16 cellular contexts compared by ENCODE assay signal in the genomic region with DNA sequence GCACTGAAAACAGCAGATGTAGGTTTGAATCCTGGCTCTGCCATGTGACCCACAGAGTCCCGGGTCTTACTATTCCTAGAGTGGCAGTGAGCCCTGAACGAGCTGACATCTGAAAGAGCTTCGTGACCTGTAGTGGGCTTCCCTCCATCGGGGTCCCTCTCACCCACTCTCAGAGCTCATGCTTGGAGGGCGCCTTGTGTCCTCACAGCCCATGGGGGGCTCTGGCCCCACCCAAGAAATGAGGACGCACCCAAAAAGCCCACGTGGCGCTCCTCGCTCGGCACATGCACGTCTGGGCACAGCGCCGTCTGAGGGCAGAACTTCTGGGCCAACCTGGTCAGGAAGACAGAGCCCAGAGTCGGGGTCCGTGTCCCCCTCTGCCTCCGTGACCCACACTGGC. TPM values are rescaled to one million over a fixed set of nuclear protein-coding genes. Genes with fewer than 3 reads are reported as not detected.
DNase-seq lines count a peak whose midpoint lies in the region; ATAC-seq and TF ChIP-seq lines count a peak whose summit lies in the region.
"Had no signal": no experiment of that assay in that cellular context is flagged by ENCODE, and none has a peak within 500 bp of the region (broad histone marks: within the 10 kb centered on the region; RNA-seq: fewer than 3 reads in every experiment).

No MANE protein-coding gene starts in this region.

- no peak for TF ChIP-seq POLR2A in vagina (IDR thresholded peaks at IDR 0.05)

- peak in 2 of 8 donors; percentile 3 to 8 for ATAC-seq in heart right ventricle
- ATAC-seq in activated naive CD8-positive, alpha-beta T cell treated with anti-CD3 and anti-CD28 coated beads, Interleukin-2, amount 10 ng/mL, durations not matched to agents 7 days and 5 days (ENCODE audit: low read depth), result no peak
- no peak for ATAC-seq in naive thymus-derived CD8-positive, alpha-beta T cell

- peaks cover 42% of the 10 kb centered on the region for H3K36me3 Mint-ChIP-seq in activated naive CD8-positive, alpha-beta T cell treated with anti-CD3 and anti-CD28 coated beads, Interleukin-2, amount 10 ng/mL, durations not matched to agents 7 days and 5 days
- peaks cover 10 to 70% (median 29%) of the 10 kb centered on the region in 3 donors for H3K36me3 Mint-ChIP-seq in naive thymus-derived CD8-positive, alpha-beta T cell

- POLR2A ChIA-PET in activated naive CD8-positive, alpha-beta T cell treated with anti-CD3 and anti-CD28 coated beads, Interleukin-2, amount 10 ng/mL, durations not matched to agents 7 days and 5 days (lab: Charles Lee), result interaction anchor here (0.7 to 11.0 kb wide), 9 partner anchors 11 to 192 kb away, joined by 3 to 73 read pairs (median 4); a partner anchor contains a TSS
- POLR2A ChIA-PET in naive thymus-derived CD8-positive, alpha-beta T cell (lab: Charles Lee), result interaction anchor here (0.6 to 33.2 kb wide), 7 partner anchors 11 to 190 kb away, joined by 3 to 697 read pairs (median 45); a partner anchor contains a TSS

- 67 to 73% methylated on average over 16 of the region's 16 CpGs for WGBS in heart right ventricle, 2 donors

- H3K4me1 ChIP-seq in heart right ventricle (peaks cover 25 to 91% (median 75%) of the 10 kb centered on the region in 9 donors), right atrium auricular region (peaks cover 0 to 36% of the 10 kb centered on the region in 2 donors), vagina (peaks cover 45% of the 10 kb centered on the region)

- H3K4me3 ChIP-seq in heart right ventricle, result no peak overlapping the region
- H3K4me3 ChIP-seq in right atrium auricular region, result no peak overlapping the region
- H3K4me3 ChIP-seq in vagina, result no peak overlapping the region
- H3K4me3 ChIP-seq: suprapubic skin had no signal

- intact Hi-C loops in heart right ventricle (cut with DNase I) (no loop called here), vagina (cut with DNase I) (loop anchor here (5.0 kb wide), 1 partner anchor 152 kb away; no protein-coding TSS in a partner anchor)

- DNase-seq in heart right ventricle, result no peak
- no peak for DNase-seq in right atrium auricular region (ENCODE audit: low spot score)
- DNase-seq in activated naive CD8-positive, alpha-beta T cell treated with anti-CD3 and anti-CD28 coated beads, Interleukin-2, amount 10 ng/mL, durations not matched to agents 7 days and 5 days, result no peak
- DNase-seq in naive thymus-derived CD8-positive, alpha-beta T cell, result no peak
- no peak for DNase-seq in vagina (ENCODE audit: extremely low spot score in 2 of 2)
- no peak for DNase-seq in NCI-H1930 (lab: John Stamatoyannopoulos, UW)
- no peak for DNase-seq in pons (ENCODE audit: low spot score)
- no peak for DNase-seq in activated effector memory CD4-positive, alpha-beta T cell treated with anti-CD3 and anti-CD28 coated beads, Interleukin-2, amount 50 U/mL, for 16 hours
- DNase-seq: activated naive CD4-positive, alpha-beta T cell treated with anti-CD3 and anti-CD28 coated beads, Interleukin-2, amount 50 U/mL, for 16 hours; cerebellar nuclear complex; NCI-H1436 treated with DMSO at 0.1 percent for 48 hours; NCI-H446 treated with DMSO at 0.1 percent for 48 hours; OCI-M1; stimulated activated CD4-positive, alpha-beta T cell treated with anti-CD3 and anti-CD28 coated beads, Interleukin-12 subunit alpha, Interleukin-12 subunit beta, amount 100 ng/mL, for 4 hours had no signal

- peak overlapping the region; percentile 20 for H3K4me3 Mint-ChIP-seq in activated naive CD8-positive, alpha-beta T cell treated with anti-CD3 and anti-CD28 coated beads, Interleukin-2, amount 10 ng/mL, durations not matched to agents 7 days and 5 days
- H3K4me3 Mint-ChIP-seq in naive thymus-derived CD8-positive, alpha-beta T cell, result peak overlapping the region; percentile 44 to 87 (median 82)

- H3K27me3 ChIP-seq in heart right ventricle (no peaks in the 10 kb centered on the region), right atrium auricular region (no peaks in the 10 kb centered on the region), vagina (no peaks in the 10 kb centered on the region)
- H3K27me3 ChIP-seq: suprapubic skin had no signal

- H3K36me3 ChIP-seq in heart right ventricle (peaks cover 0 to 59% (median 31%) of the 10 kb centered on the region in 9 donors), right atrium auricular region (peaks cover 27% of the 10 kb centered on the region), vagina (peaks cover 0 to 10% of the 10 kb centered on the region in 2 donors)

- H3K4me1 Mint-ChIP-seq in activated naive CD8-positive, alpha-beta T cell treated with anti-CD3 and anti-CD28 coated beads, Interleukin-2, amount 10 ng/mL, durations not matched to agents 7 days and 5 days, result peaks cover 75% of the 10 kb centered on the region
- H3K4me1 Mint-ChIP-seq in naive thymus-derived CD8-positive, alpha-beta T cell, result peaks cover 60 to 97% (median 96%) of the 10 kb centered on the region in 4 donors

- peak overlapping the region; percentile 77 for H3K27ac Mint-ChIP-seq in activated naive CD8-positive, alpha-beta T cell treated with anti-CD3 and anti-CD28 coated beads, Interleukin-2, amount 10 ng/mL, durations not matched to agents 7 days and 5 days
- H3K27ac Mint-ChIP-seq in naive thymus-derived CD8-positive, alpha-beta T cell, result peak overlapping the region; percentile 91 to 98 (median 96)
- H3K27ac Mint-ChIP-seq: progenitor cell of endocrine pancreas had no signal

- no peaks in the 10 kb centered on the region for H3K27me3 Mint-ChIP-seq in activated naive CD8-positive, alpha-beta T cell treated with anti-CD3 and anti-CD28 coated beads, Interleukin-2, amount 10 ng/mL, durations not matched to agents 7 days and 5 days
- H3K27me3 Mint-ChIP-seq in naive thymus-derived CD8-positive, alpha-beta T cell, result no peaks in the 10 kb centered on the region
- H3K27me3 Mint-ChIP-seq: progenitor cell of endocrine pancreas had no signal

- TF ChIP-seq CTCF in heart right ventricle (IDR thresholded peaks at IDR 0.05), result no peak
- no peak for TF ChIP-seq CTCF in right atrium auricular region (IDR thresholded peaks at IDR 0.05)
- no peak for TF ChIP-seq CTCF in vagina (IDR thresholded peaks at IDR 0.05)

- peak overlapping the region in 9 of 10 donors; percentile 28 to 87 (median 60) for H3K27ac ChIP-seq in heart right ventricle
- H3K27ac ChIP-seq in right atrium auricular region, result no peak overlapping the region
- peak overlapping the region; percentile 28 for H3K27ac ChIP-seq in vagina
- H3K27ac ChIP-seq: suprapubic skin had no signal

- H3K9me3 Mint-ChIP-seq in activated naive CD8-positive, alpha-beta T cell treated with anti-CD3 and anti-CD28 coated beads, Interleukin-2, amount 10 ng/mL, durations not matched to agents 7 days and 5 days, result no peaks in the 10 kb centered on the region
- no peaks in the 10 kb centered on the region for H3K9me3 Mint-ChIP-seq in naive thymus-derived CD8-positive, alpha-beta T cell

- H3K9me3 ChIP-seq in heart right ventricle (no peaks in the 10 kb centered on the region), right atrium auricular region (no peaks in the 10 kb centered on the region), vagina (no peaks in the 10 kb centered on the region)
- H3K9me3 ChIP-seq: suprapubic skin had no signal

RNA-seq across cellular contexts. Expression of a gene that starts 23.7 kb away (rescaled TPM):
- 100 to 1,000 TPM; 110 to 204 (median 156) TPM for total RNA-seq in heart right ventricle
- 10 to 100 TPM; 35.9 to 84.8 TPM for polyA plus RNA-seq in heart right ventricle
- 10 to 100 TPM; 18.9 to 54.6 TPM for total RNA-seq in right atrium auricular region
- total RNA-seq in activated naive CD8-positive, alpha-beta T cell treated with anti-CD3 and anti-CD28 coated beads, Interleukin-2, amount 10 ng/mL, durations not matched to agents 7 days and 5 days, result 100 to 1,000 TPM; 169 to 186 TPM
- 100 to 1,000 TPM; 537 to 573 TPM for total RNA-seq in naive thymus-derived CD8-positive, alpha-beta T cell
- 100 to 1,000 TPM; 243 to 356 (median 307) TPM for polyA plus RNA-seq in naive thymus-derived CD8-positive, alpha-beta T cell
- 28.0 TPM for total RNA-seq in vagina

Comparison
In these comparisons a context has a peak if more than half of its experiments do, and no peak if none do; other contexts are left out.
1. H3K27ac ChIP-seq: peak in heart right ventricle (9 of 10) and vagina (single experiment); none in right atrium auricular region (0 of 2).